1 cellular context compared by ENCODE assay signal in the genomic region with DNA sequence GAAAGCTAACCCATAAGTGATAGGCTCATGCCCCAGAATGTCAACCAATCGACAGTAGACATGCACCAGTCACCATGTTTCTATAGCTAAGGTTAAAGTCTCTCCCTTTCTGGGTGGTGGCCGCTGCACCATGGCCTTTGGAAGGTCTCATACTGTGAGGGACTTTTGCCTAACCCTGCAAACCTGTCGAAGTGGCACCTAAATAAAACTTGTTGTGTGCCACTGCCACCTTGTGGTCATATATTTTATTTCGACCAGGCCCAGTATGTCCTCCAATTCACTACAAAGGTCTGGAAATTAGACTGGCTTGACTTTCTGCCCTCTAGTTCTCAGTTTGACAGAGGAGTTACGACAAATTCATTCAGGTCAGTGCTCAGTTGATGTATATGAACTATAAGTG.
TF ChIP-seq lines count a peak whose summit lies in the region.

No MANE protein-coding gene starts in this region.

TF ChIP-seq in SK-N-SH treated with all-trans-retinoic acid at 6 μM for 48 hours, 23 proteins besides CTCF, POLR2A, EP300 and RAD21 (continued from another document):
- TF ChIP-seq, protein P1, sequence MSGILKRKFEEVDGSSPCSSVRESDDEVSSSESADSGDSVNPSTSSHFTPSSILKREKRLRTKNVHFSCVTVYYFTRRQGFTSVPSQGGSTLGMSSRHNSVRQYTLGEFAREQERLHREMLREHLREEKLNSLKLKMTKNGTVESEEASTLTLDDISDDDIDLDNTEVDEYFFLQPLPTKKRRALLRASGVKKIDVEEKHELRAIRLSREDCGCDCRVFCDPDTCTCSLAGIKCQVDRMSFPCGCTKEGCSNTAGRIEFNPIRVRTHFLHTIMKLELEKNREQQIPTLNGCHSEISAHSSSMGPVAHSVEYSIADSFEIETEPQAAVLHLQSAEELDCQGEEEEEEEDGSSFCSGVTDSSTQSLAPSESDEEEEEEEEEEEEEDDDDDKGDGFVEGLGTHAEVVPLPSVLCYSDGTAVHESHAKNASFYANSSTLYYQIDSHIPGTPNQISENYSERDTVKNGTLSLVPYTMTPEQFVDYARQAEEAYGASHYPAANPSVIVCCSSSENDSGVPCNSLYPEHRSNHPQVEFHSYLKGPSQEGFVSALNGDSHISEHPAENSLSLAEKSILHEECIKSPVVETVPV (CRISPR knock-in tag; IDR thresholded peaks at IDR 0.05): no peak
- TF ChIP-seq ZNF565 (CRISPR knock-in tag; conservative IDR thresholded peaks at IDR 0.05; ENCODE audit: low read depth) (no peak), ISL1 (CRISPR knock-in tag; IDR thresholded peaks at IDR 0.05) (no peak)
